Comparison of ENCODE assay signal across 28 cellular contexts in genomic region chr7:90384433-90384832, GRCh38. TPM values are rescaled to one million over a fixed set of nuclear protein-coding genes. Genes with fewer than 3 reads are reported as not detected.
A peak's percentile ranks its signal among the peaks of the same experiment; 100 is the strongest.
DNase-seq lines count a peak whose midpoint lies in the region; ATAC-seq, FAIRE-seq and TF ChIP-seq lines count a peak whose summit lies in the region.
"Had no signal": no experiment of that assay in that cellular context is flagged by ENCODE, and none has a peak within 500 bp of the region (broad histone marks: within the 10 kb centered on the region; RNA-seq: fewer than 3 reads in every experiment).

No MANE protein-coding gene starts in this region.

- intact Hi-C loops in posterior cingulate gyrus (cut with DNase I): no loop called here

- H3K9me3 Mint-ChIP-seq in HFFc6: peaks cover 13% of the 10 kb centered on the region; the same call in 1 of the 2 replicates
- H3K9me3 Mint-ChIP-seq in astrocyte (ENCODE audit: unreplicated experiment): no peaks in the 10 kb centered on the region
- H3K9me3 Mint-ChIP-seq: activated naive CD8-positive, alpha-beta T cell treated with anti-CD3 and anti-CD28 coated beads for 36 hours; activated T-helper 17 cell treated with anti-CD3 and anti-CD28 coated beads, Interleukin-2, amount 50 U/mL, for 72 hours; CD8-positive, alpha-beta T cell; endodermal cell; stimulated activated naive B cell treated with anti-CD40 and anti-IgM and Interleukin-4, amounts not matched to agents 10 μg/mL and 1 μg/mL and 100 μg/mL, for 72 hours had no signal

- no peaks in the 10 kb centered on the region for H3K27me3 ChIP-seq in astrocyte (ENCODE audit: insufficient read depth, low read length)
- H3K27me3 ChIP-seq in foreskin keratinocyte: no peaks in the 10 kb centered on the region
- H3K27me3 ChIP-seq: colonic mucosa, heart left ventricle, left lung had no signal

- peak overlapping the region; percentile 57 for H3K9ac ChIP-seq in astrocyte (ENCODE audit: low read length)

- H3K4me3 Mint-ChIP-seq in HFFc6 (peak overlapping the region; percentile 82), astrocyte (ENCODE audit: unreplicated experiment) (no peak overlapping the region)
- H3K4me3 Mint-ChIP-seq: activated CD4-positive, alpha-beta T cell treated with anti-CD3 and anti-CD28 coated beads for 36 hours; activated naive CD8-positive, alpha-beta T cell treated with anti-CD3 and anti-CD28 coated beads for 36 hours; activated T-helper 17 cell treated with anti-CD3 and anti-CD28 coated beads, Interleukin-2, amount 50 U/mL, for 72 hours; brain; CD8-positive, alpha-beta T cell; endodermal cell; neural crest cell; stimulated activated naive B cell treated with anti-CD40 and anti-IgM and Interleukin-4, amounts not matched to agents 10 μg/mL and 1 μg/mL and 100 μg/mL, for 72 hours had no signal

- H3K36me3 Mint-ChIP-seq in HFFc6 (ENCODE audit: low read depth) (peaks cover 47% of the 10 kb centered on the region), astrocyte (ENCODE audit: low read depth, unreplicated experiment) (peaks cover 18% of the 10 kb centered on the region)

- H3K9me3 ChIP-seq in astrocyte (ENCODE audit: insufficient read depth, low read depth, low read length): no peaks in the 10 kb centered on the region
- H3K9me3 ChIP-seq: colonic mucosa, left lung, thoracic aorta had no signal

- H3K4me1 Mint-ChIP-seq in HFFc6 (ENCODE audit: low read depth) (peaks cover 52% of the 10 kb centered on the region), astrocyte (ENCODE audit: low read depth, unreplicated experiment) (peaks cover 17% of the 10 kb centered on the region)
- H3K4me1 Mint-ChIP-seq: activated CD4-positive, alpha-beta T cell treated with anti-CD3 and anti-CD28 coated beads for 36 hours; activated naive CD8-positive, alpha-beta T cell treated with anti-CD3 and anti-CD28 coated beads for 36 hours; activated T-helper 17 cell treated with anti-CD3 and anti-CD28 coated beads, Interleukin-2, amount 50 U/mL, for 72 hours; brain; endodermal cell; neural crest cell; stimulated activated naive B cell treated with anti-CD40 and anti-IgM and Interleukin-4, amounts not matched to agents 10 μg/mL and 1 μg/mL and 100 μg/mL, for 72 hours had no signal

- no peaks in the 10 kb centered on the region for H3K79me2 ChIP-seq in astrocyte (ENCODE audit: insufficient read depth, low read length)

- TF ChIP-seq CTCF in HFFc6 (IDR thresholded peaks at IDR 0.05) (no peak), astrocyte (IDR thresholded peaks at IDR 0.05; ENCODE audit: insufficient read depth, low read depth, low read length) (no peak), foreskin keratinocyte (conservative IDR thresholded peaks at IDR 0.05) (no peak)

- H3K4me1 ChIP-seq in astrocyte (ENCODE audit: insufficient read depth, low read length) (peaks cover 25% of the 10 kb centered on the region), foreskin keratinocyte (peaks cover 43% of the 10 kb centered on the region)
- H3K4me1 ChIP-seq: colonic mucosa, heart left ventricle, left lung had no signal

- no peak for FAIRE-seq in astrocyte (lab: Jason Lieb, UNC)

- H3K27me3 Mint-ChIP-seq in HFFc6 (ENCODE audit: insufficient read depth) (no peaks in the 10 kb centered on the region), astrocyte (ENCODE audit: low read depth, unreplicated experiment) (no peaks in the 10 kb centered on the region)
- H3K27me3 Mint-ChIP-seq: activated CD4-positive, alpha-beta T cell treated with anti-CD3 and anti-CD28 coated beads for 36 hours; activated naive CD8-positive, alpha-beta T cell treated with anti-CD3 and anti-CD28 coated beads for 36 hours; activated T-helper 17 cell treated with anti-CD3 and anti-CD28 coated beads, Interleukin-2, amount 50 U/mL, for 72 hours; brain; progenitor cell of endocrine pancreas; stimulated activated naive B cell treated with anti-CD40 and anti-IgM and Interleukin-4, amounts not matched to agents 10 μg/mL and 1 μg/mL and 100 μg/mL, for 72 hours had no signal

- no peaks in the 10 kb centered on the region for H4K20me1 ChIP-seq in astrocyte (ENCODE audit: insufficient read depth, low read length)

- DNase-seq in AG08396 (ENCODE audit: low spot score): peak; percentile 19
- no peak for DNase-seq in HFFc6
- peak; percentile 21 for DNase-seq in astrocyte (ENCODE audit: low read depth)
- DNase-seq in foreskin keratinocyte: peak in 1 of 2 donors; percentile 33
- no peak for DNase-seq in activated CD8-positive, alpha-beta memory T cell treated with anti-CD3 and anti-CD28 coated beads, Interleukin-2, amount 50 U/mL, for 4 hours
- DNase-seq in SKM-1 treated with dmso at 0.1 percent for 144 hours (lab: John Stamatoyannopoulos, UW; ENCODE audit: unreplicated experiment): no peak
- no peak for DNase-seq in midbrain (lab: John Stamatoyannopoulos, UW)
- no peak for DNase-seq in posterior cingulate gyrus
- DNase-seq: activated CD4-positive, alpha-beta T cell treated with anti-CD3 and anti-CD28 coated beads for 36 hours; activated naive CD8-positive, alpha-beta T cell treated with anti-CD3 and anti-CD28 coated beads for 36 hours; AML-193; CD8-positive, alpha-beta T cell; colonic mucosa; endodermal cell; heart left ventricle; Kasumi-1; left lung; NCI-H1092; NCI-H187 treated with DMSO at 0.1 percent for 48 hours; NCI-H748 treated with DMSO at 0.1 percent for 48 hours; stimulated activated naive B cell treated with anti-CD40 and anti-IgM and Interleukin-4, amounts not matched to agents 10 μg/mL and 1 μg/mL and 100 μg/mL, for 72 hours had no signal

- H3K36me3 ChIP-seq in astrocyte (ENCODE audit: insufficient read depth, low read length): peaks cover 14% of the 10 kb centered on the region
- H3K36me3 ChIP-seq: colonic mucosa had no signal

- peak overlapping the region; percentile 39 for H3K4me3 ChIP-seq in astrocyte (ENCODE audit: insufficient read depth, low read depth, low read length)
- H3K4me3 ChIP-seq: colonic mucosa, heart left ventricle, left lung, skin epidermis, thoracic aorta had no signal

- H3K4me2 ChIP-seq in astrocyte (ENCODE audit: low read length): peak overlapping the region; percentile 70

- ATAC-seq in foreskin keratinocyte: peak; percentile 47
- ATAC-seq: activated CD4-positive, alpha-beta T cell treated with anti-CD3 and anti-CD28 coated beads for 36 hours; activated T-helper 17 cell treated with anti-CD3 and anti-CD28 coated beads, Interleukin-2, amount 50 U/mL, for 72 hours; CD8-positive, alpha-beta T cell; heart left ventricle; left lung; Right ventricle myocardium inferior; stimulated activated naive B cell treated with anti-CD40 and anti-IgM and Interleukin-4, amounts not matched to agents 10 μg/mL and 1 μg/mL and 100 μg/mL, for 72 hours had no signal

- H3K27ac Mint-ChIP-seq in HFFc6: peak overlapping the region; percentile 94
- no peak overlapping the region for H3K27ac Mint-ChIP-seq in astrocyte (ENCODE audit: unreplicated experiment)
- H3K27ac Mint-ChIP-seq: activated CD4-positive, alpha-beta T cell treated with anti-CD3 and anti-CD28 coated beads for 36 hours; activated naive CD8-positive, alpha-beta T cell treated with anti-CD3 and anti-CD28 coated beads for 36 hours; activated T-helper 17 cell treated with anti-CD3 and anti-CD28 coated beads, Interleukin-2, amount 50 U/mL, for 72 hours; brain; CD8-positive, alpha-beta T cell; endodermal cell; progenitor cell of endocrine pancreas; stimulated activated naive B cell treated with anti-CD40 and anti-IgM and Interleukin-4, amounts not matched to agents 10 μg/mL and 1 μg/mL and 100 μg/mL, for 72 hours had no signal

- H2AFZ ChIP-seq in astrocyte (ENCODE audit: low read depth, low read length): no peak overlapping the region

- peak overlapping the region; percentile 82 for H3K27ac ChIP-seq in astrocyte (ENCODE audit: low read depth, low read length)
- peak overlapping the region; percentile 74 for H3K27ac ChIP-seq in foreskin keratinocyte
- H3K27ac ChIP-seq: colonic mucosa, heart left ventricle, left lung, skin epidermis, thoracic aorta had no signal

RNA-seq across cellular contexts. Expression of gene CLDN12, which starts 18.8 kb away (rescaled TPM):
- 10 to 100 TPM; 36.6 to 42.0 (median 38.5) TPM for total RNA-seq in HFFc6 (2021; fragmentation: NEBNext Ultra II Directional; extraction: Animal tissue kit (Norgen Biotek cat#: 25700))
- 37.9 and 42.8 TPM in 2 replicates for total RNA-seq in astrocyte
- 31.3 and 35.1 TPM in 2 replicates for total RNA-seq in foreskin keratinocyte
- 11.0 and 12.1 TPM in 2 replicates for polyA plus RNA-seq in foreskin keratinocyte

RNA-seq across cellular contexts. Expression of gene GTPBP10, which starts 37.9 kb away (rescaled TPM):
- 10 to 100 TPM; 19.9 to 27.2 (median 23.3) TPM for total RNA-seq in HFFc6 (2021; fragmentation: NEBNext Ultra II Directional; extraction: Animal tissue kit (Norgen Biotek cat#: 25700))
- total RNA-seq in astrocyte (18.9 and 24.0 TPM in 2 replicates), foreskin keratinocyte (17.9 and 21.5 TPM in 2 replicates)
- polyA plus RNA-seq in foreskin keratinocyte: 13.7 and 16.4 TPM in 2 replicates

Comparison
In these comparisons a context has a peak if more than half of its experiments do, and no peak if none do; other contexts are left out.
1. DNase-seq: peak in AG08396 (single experiment) and astrocyte (single experiment); none in HFFc6 (single experiment), activated CD8-positive, alpha-beta memory T cell treated with anti-CD3 and anti-CD28 coated beads, Interleukin-2, amount 50 U/mL, for 4 hours (single experiment), SKM-1 treated with dmso at 0.1 percent for 144 hours (single experiment), midbrain (single experiment) and posterior cingulate gyrus (0 of 10).